Comparison of ENCODE assay signal across 8 cellular contexts in the genomic region with DNA sequence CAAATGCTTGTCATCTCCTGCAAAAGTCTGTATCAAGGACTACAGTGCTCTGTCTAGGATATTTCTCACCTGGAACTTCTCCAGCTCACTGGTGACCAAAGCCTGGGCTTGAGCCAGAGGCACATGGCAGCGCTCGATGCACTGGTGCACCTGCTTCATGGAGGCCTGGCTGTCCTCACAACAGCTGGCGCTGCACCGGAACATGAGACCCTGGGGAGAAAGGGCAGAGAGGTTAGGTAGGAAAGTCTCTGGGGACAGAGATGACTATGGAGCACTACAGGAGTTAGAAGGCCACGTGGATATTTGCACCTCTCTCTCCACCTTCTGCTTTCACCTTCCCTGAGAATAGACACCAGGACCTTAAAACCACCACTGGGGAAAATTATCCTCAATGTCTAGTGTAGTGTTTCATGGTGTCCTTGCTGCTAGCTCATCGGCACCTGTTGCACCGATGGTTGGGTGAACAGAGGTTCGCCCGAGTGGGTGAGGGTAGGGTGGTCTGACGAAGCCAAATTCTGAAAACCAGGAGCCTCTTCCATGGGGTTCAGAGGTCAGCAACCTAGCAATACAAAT. TPM values are rescaled to one million over a fixed set of nuclear protein-coding genes. Genes with fewer than 3 reads are reported as not detected.
DNase-seq lines count a peak whose midpoint lies in the region; ATAC-seq, FAIRE-seq and TF ChIP-seq lines count a peak whose summit lies in the region.

No MANE protein-coding gene starts in this region.

- FAIRE-seq in kidney (lab: Jason Lieb, UNC): no peak

- no peaks in the 10 kb centered on the region for H3K27me3 Mint-ChIP-seq in activated T-cell treated with anti-CD3 and anti-CD28 coated beads, Interleukin-2, amount 50 U/mL, for 72 hours (ENCODE audit: low read depth)
- H3K27me3 Mint-ChIP-seq in activated T-helper 17 cell treated with anti-CD3 and anti-CD28 coated beads, Interleukin-2, amount 50 U/mL, for 72 hours: no peaks in the 10 kb centered on the region

- ATAC-seq in activated T-cell treated with anti-CD3 and anti-CD28 coated beads, Interleukin-2, amount 50 U/mL, for 72 hours (replicated peaks in 1 of 2): no peak
- ATAC-seq in activated T-helper 17 cell treated with anti-CD3 and anti-CD28 coated beads, Interleukin-2, amount 50 U/mL, for 72 hours (replicated peaks): no peak
- no peak for ATAC-seq in GM18907 (IDR thresholded peaks at IDR 0.05; ENCODE audit: unreplicated experiment)
- no peak for ATAC-seq in GM21381 (IDR thresholded peaks at IDR 0.05; ENCODE audit: unreplicated experiment)
- ATAC-seq in GM19035 (IDR thresholded peaks at IDR 0.05; ENCODE audit: unreplicated experiment): no peak

- peaks cover 12 to 14% of the 10 kb centered on the region in 2 donors for H3K36me3 Mint-ChIP-seq in activated T-cell treated with anti-CD3 and anti-CD28 coated beads, Interleukin-2, amount 50 U/mL, for 72 hours (ENCODE audit: insufficient read depth in 2 of 2)
- H3K36me3 Mint-ChIP-seq in activated T-helper 17 cell treated with anti-CD3 and anti-CD28 coated beads, Interleukin-2, amount 50 U/mL, for 72 hours (ENCODE audit: low read depth): peaks cover 49% of the 10 kb centered on the region

- H3K4me1 ChIP-seq in kidney (ENCODE audit: control insufficient read depth in 1 of 2, insufficient read depth in 1 of 2, low read depth in 1 of 2, low read length in 2 of 2) (peaks cover 0 to 3% of the 10 kb centered on the region in 2 donors), thyroid gland (peaks cover 0 to 12% of the 10 kb centered on the region in 2 donors)

- no peak for DNase-seq in activated T-cell treated with anti-CD3 and anti-CD28 coated beads, Interleukin-2, amount 50 U/mL, for 72 hours
- no peak for DNase-seq in activated T-cell treated with anti-CD3 and anti-CD28 coated beads, Interleukin-2, amount 50 U/mL, for 48 hours
- no peak for DNase-seq in kidney
- DNase-seq in thyroid gland: no peak

- no peaks in the 10 kb centered on the region for H3K9me3 ChIP-seq in kidney (ENCODE audit: control insufficient read depth in 1 of 2, low read length in 2 of 2)
- no peaks in the 10 kb centered on the region for H3K9me3 ChIP-seq in thyroid gland

- TF ChIP-seq POLR2A in thyroid gland (IDR thresholded peaks at IDR 0.05): no peak

- peak overlapping the region; percentile 61 to 86 for H3K27ac ChIP-seq in kidney (ENCODE audit: low read depth in 2 of 2, low read length in 2 of 2)
- H3K27ac ChIP-seq in thyroid gland: peak overlapping the region; percentile 68 to 82 (median 81)

- TF ChIP-seq CTCF in kidney (IDR thresholded peaks at IDR 0.05; ENCODE audit: borderline replicate concordance, extremely low read depth, insufficient read depth) (peak; percentile 21), thyroid gland (IDR thresholded peaks at IDR 0.05) (peak in 1 of 6 experiments; percentile 24)

- no peaks in the 10 kb centered on the region for H3K27me3 ChIP-seq in thyroid gland

- peak overlapping the region; percentile 89 to 93 for H3K4me3 Mint-ChIP-seq in activated T-cell treated with anti-CD3 and anti-CD28 coated beads, Interleukin-2, amount 50 U/mL, for 72 hours
- peak overlapping the region; percentile 89 for H3K4me3 Mint-ChIP-seq in activated T-helper 17 cell treated with anti-CD3 and anti-CD28 coated beads, Interleukin-2, amount 50 U/mL, for 72 hours

- H3K9ac ChIP-seq in kidney (ENCODE audit: low read length in 2 of 2): peak overlapping the region; percentile 38 to 72

- peak overlapping the region; percentile 82 for H3K27ac Mint-ChIP-seq in activated T-cell treated with anti-CD3 and anti-CD28 coated beads, Interleukin-2, amount 50 U/mL, for 72 hours
- peak overlapping the region; percentile 89 for H3K27ac Mint-ChIP-seq in activated T-helper 17 cell treated with anti-CD3 and anti-CD28 coated beads, Interleukin-2, amount 50 U/mL, for 72 hours

- peak overlapping the region; percentile 58 to 86 for H3K4me3 ChIP-seq in kidney (ENCODE audit: low read length in 2 of 2)
- peak overlapping the region in 2 of 3 donors; percentile 60 to 72 for H3K4me3 ChIP-seq in thyroid gland (replicated peaks in 1 of 3)

- WGBS in thyroid gland, 2 donors: 51 to 64% methylated on average over 10 of the region's 10 CpGs

- intact Hi-C loops in kidney (cut with DNase I) (no loop called here), thyroid gland (cut with DNase I) (loop anchor here (10.0 kb wide), 1 partner anchor 344 kb away; no protein-coding TSS in a partner anchor)

- peaks cover 0 to 5% of the 10 kb centered on the region in 2 donors for H3K36me3 ChIP-seq in kidney (ENCODE audit: control insufficient read depth in 1 of 2, insufficient read depth in 2 of 2, low read length in 2 of 2)
- H3K36me3 ChIP-seq in thyroid gland: peaks cover 5 to 17% of the 10 kb centered on the region in 2 donors

- peaks cover 45% of the 10 kb centered on the region for H3K4me1 Mint-ChIP-seq in activated T-cell treated with anti-CD3 and anti-CD28 coated beads, Interleukin-2, amount 50 U/mL, for 72 hours (ENCODE audit: low read depth)
- peaks cover 20% of the 10 kb centered on the region for H3K4me1 Mint-ChIP-seq in activated T-helper 17 cell treated with anti-CD3 and anti-CD28 coated beads, Interleukin-2, amount 50 U/mL, for 72 hours

- no peaks in the 10 kb centered on the region for H3K9me3 Mint-ChIP-seq in activated T-cell treated with anti-CD3 and anti-CD28 coated beads, Interleukin-2, amount 50 U/mL, for 72 hours
- H3K9me3 Mint-ChIP-seq in activated T-helper 17 cell treated with anti-CD3 and anti-CD28 coated beads, Interleukin-2, amount 50 U/mL, for 72 hours: no peaks in the 10 kb centered on the region

RNA-seq across cellular contexts. Expression of gene FAM136A, which starts 1.0 kb away (rescaled TPM):
- total RNA-seq in activated T-cell treated with anti-CD3 and anti-CD28 coated beads, Interleukin-2, amount 50 U/mL, for 72 hours: 10 to 100 TPM; 60.3 to 62.9 TPM
- 10 to 100 TPM; 32.5 to 69.2 TPM for total RNA-seq in activated T-helper 17 cell treated with anti-CD3 and anti-CD28 coated beads, Interleukin-2, amount 50 U/mL, for 72 hours
- total RNA-seq in kidney (27.0 TPM), thyroid gland (10 to 100 TPM; 20.5 to 47.3 (median 39.4) TPM)
- 41.9 TPM for polyA plus RNA-seq in kidney (ENCODE audit: insufficient read depth, low read depth, low replicate concordance)

RNA-seq across cellular contexts. Expression of gene SNRPG, which starts 7.3 kb away (rescaled TPM):
- 100 to 1,000 TPM; 213 to 247 TPM for total RNA-seq in activated T-cell treated with anti-CD3 and anti-CD28 coated beads, Interleukin-2, amount 50 U/mL, for 72 hours
- 100 to 1,000 TPM; 232 to 441 TPM for total RNA-seq in activated T-helper 17 cell treated with anti-CD3 and anti-CD28 coated beads, Interleukin-2, amount 50 U/mL, for 72 hours
- total RNA-seq in kidney (117 TPM), thyroid gland (100 to 1,000 TPM in 2 of 4 donors, 10 to 100 TPM in 2; 35.9 to 160 (median 120) TPM)
- 180 TPM for polyA plus RNA-seq in kidney (ENCODE audit: insufficient read depth, low read depth, low replicate concordance)

RNA-seq across cellular contexts. Expression of gene PCYOX1, which starts 42.9 kb away (rescaled TPM):
- 10 to 100 TPM; 16.7 to 18.5 TPM for total RNA-seq in activated T-cell treated with anti-CD3 and anti-CD28 coated beads, Interleukin-2, amount 50 U/mL, for 72 hours
- total RNA-seq in activated T-helper 17 cell treated with anti-CD3 and anti-CD28 coated beads, Interleukin-2, amount 50 U/mL, for 72 hours: 10 to 100 TPM; 18.2 to 24.7 TPM
- 92.9 TPM for total RNA-seq in kidney
- polyA plus RNA-seq in kidney (ENCODE audit: insufficient read depth, low read depth, low replicate concordance): 36.8 TPM
- 10 to 100 TPM; 84.2 to 99.4 (median 93.6) TPM for total RNA-seq in thyroid gland

RNA-seq across cellular contexts. Expression of gene TIA1, which starts 52.4 kb away (rescaled TPM):
- 100 to 1,000 TPM; 113 to 119 TPM for total RNA-seq in activated T-cell treated with anti-CD3 and anti-CD28 coated beads, Interleukin-2, amount 50 U/mL, for 72 hours
- 10 to 100 TPM; 88.2 to 95.6 TPM for total RNA-seq in activated T-helper 17 cell treated with anti-CD3 and anti-CD28 coated beads, Interleukin-2, amount 50 U/mL, for 72 hours
- total RNA-seq in kidney (97.6 TPM), thyroid gland (100 to 1,000 TPM; 111 to 229 (median 156) TPM)
- 39.4 TPM for polyA plus RNA-seq in kidney (ENCODE audit: insufficient read depth, low read depth, low replicate concordance)
